In genomic region chr1:184052194-184052559, GRCh38 we compare ENCODE assay signal across 8 cellular contexts. TPM values are rescaled to one million over a fixed set of nuclear protein-coding genes. Genes with fewer than 3 reads are reported as not detected.
DNase-seq lines count a peak whose midpoint lies in the region; ATAC-seq and TF ChIP-seq lines count a peak whose summit lies in the region.

No MANE protein-coding gene starts in this region.

- peaks cover 30% of the 10 kb centered on the region for H3K79me2 ChIP-seq in Loucy (ENCODE audit: insufficient read depth, low read length)

- H3K27ac Mint-ChIP-seq in Caco-2 (ENCODE audit: unreplicated experiment) (peak overlapping the region; percentile 100), nephron (peak overlapping the region; percentile 97 to 99 (median 99))

- no peaks in the 10 kb centered on the region for H3K9me3 ChIP-seq in Caco-2
- no peaks in the 10 kb centered on the region for H3K9me3 ChIP-seq in Loucy (ENCODE audit: insufficient read depth, low read depth, low read length)
- H3K9me3 ChIP-seq in colonic mucosa, result no peaks in the 10 kb centered on the region

- H3K36me3 ChIP-seq in Caco-2 (ENCODE audit: control insufficient read depth, insufficient read depth, low read length) (no peaks in the 10 kb centered on the region), Loucy (ENCODE audit: insufficient read depth, low read length) (no peaks in the 10 kb centered on the region), colonic mucosa (no peaks in the 10 kb centered on the region)

- TF ChIP-seq CTCF in Caco-2 (IDR thresholded peaks at IDR 0.05; ENCODE audit: insufficient read depth in 1 of 2, low read depth in 1 of 2, low read length in 1 of 2, severe bottlenecking in 1 of 2, unreplicated experiment in 1 of 2) (no peak), Loucy (conservative IDR thresholded peaks at IDR 0.05; ENCODE audit: low read length) (no peak), colonic mucosa (IDR thresholded peaks at IDR 0.05) (no peak), nephron (IDR thresholded peaks at IDR 0.05; ENCODE audit: unreplicated experiment in 3 of 3) (no peak)

- peak overlapping the region; percentile 98 for H2AFZ ChIP-seq in Loucy (ENCODE audit: low read length)

- no peak for ATAC-seq in HG02623 (IDR thresholded peaks at IDR 0.05; ENCODE audit: unreplicated experiment)
- ATAC-seq in HG02588 (IDR thresholded peaks at IDR 0.05; ENCODE audit: unreplicated experiment), result no peak

- peaks cover 37% of the 10 kb centered on the region for H3K4me1 Mint-ChIP-seq in Caco-2 (ENCODE audit: low read depth, unreplicated experiment)
- peaks cover 40% of the 10 kb centered on the region for H3K4me1 Mint-ChIP-seq in nephron

- POLR2A ChIA-PET in Caco-2 (lab: Charles Lee), result interaction anchor here (0.7 to 2.3 kb wide), 3 partner anchors 28 to 416 kb away, joined by 3 to 19 read pairs (median 3); no protein-coding TSS in a partner anchor

- peak overlapping the region; percentile 83 for H3K9ac ChIP-seq in Loucy (ENCODE audit: low read depth, low read length, poor library complexity, severe bottlenecking)
- peak overlapping the region; percentile 66 to 70 for H3K9ac ChIP-seq in colonic mucosa (ENCODE audit: low read depth in 2 of 2, low read length in 2 of 2)

- H3K9me3 Mint-ChIP-seq in Caco-2 (ENCODE audit: unreplicated experiment) (no peaks in the 10 kb centered on the region), nephron (no peaks in the 10 kb centered on the region)

- peaks cover 39% of the 10 kb centered on the region for H3K36me3 Mint-ChIP-seq in Caco-2 (ENCODE audit: insufficient read depth, unreplicated experiment)
- H3K36me3 Mint-ChIP-seq in nephron (ENCODE audit: low read depth), result peaks cover 27% of the 10 kb centered on the region

- H3K4me1 ChIP-seq in Caco-2 (peaks cover 25% of the 10 kb centered on the region), Loucy (ENCODE audit: insufficient read depth, low read length, poor library complexity, severe bottlenecking) (peaks cover 32% of the 10 kb centered on the region), colonic mucosa (no peaks in the 10 kb centered on the region)

- DNase-seq in Caco-2 (no peak), colonic mucosa (no peak), COR-L47 (lab: John Stamatoyannopoulos, UW) (no peak)
- DNase-seq in activated CD4-positive, alpha-beta T cell treated with anti-CD3 and anti-CD28 coated beads for 1 hour, result no peak

- H3K4me3 ChIP-seq in Caco-2 (ENCODE audit: low read depth, low read length) (peak overlapping the region; percentile 86), Loucy (ENCODE audit: low read length, poor library complexity, severe bottlenecking) (peak overlapping the region; percentile 93), colonic mucosa (peak overlapping the region; percentile 89)

- H3K9me2 ChIP-seq in Loucy (replicated peaks; ENCODE audit: low read depth, low read length), result no peaks in the 10 kb centered on the region

- no peaks in the 10 kb centered on the region for H3F3A ChIP-seq in Loucy (ENCODE audit: low read depth)

- H3K27me3 Mint-ChIP-seq in Caco-2 (ENCODE audit: insufficient read depth, unreplicated experiment) (no peaks in the 10 kb centered on the region), nephron (ENCODE audit: low read depth) (peaks cover 2% of the 10 kb centered on the region)

- CTCF ChIA-PET in Caco-2 (lab: Charles Lee), result no interaction called here

- no TSS peak for BruUV-seq in Caco-2 (replicated peaks; lab: Mats Ljungman, UMichigan)

- H4K20me1 ChIP-seq in Loucy (ENCODE audit: insufficient read depth, low read length, poor library complexity, severe bottlenecking), result no peaks in the 10 kb centered on the region

- H3K27ac ChIP-seq in colonic mucosa, result peak overlapping the region; percentile 67

- intact Hi-C loops in Caco-2 (cut with micrococcal nuclease; ENCODE audit: unreplicated experiment) (loop anchor here (5.0 to 10.0 kb wide), 4 partner anchors 105 to 417 kb away; partner anchors contain the start of gene ARPC5), colonic mucosa (cut with DNase I) (no loop called here)

- H3K4me3 Mint-ChIP-seq in Caco-2 (ENCODE audit: unreplicated experiment) (peak overlapping the region; percentile 88), nephron (peak overlapping the region; percentile 96 to 99 (median 98))

- H3K4me2 ChIP-seq in Loucy (ENCODE audit: low read depth, low read length, poor library complexity, severe bottlenecking), result peak overlapping the region; percentile 85

- H3K27me3 ChIP-seq in Caco-2 (replicated peaks; ENCODE audit: control insufficient read depth, insufficient read depth, low read length) (no peaks in the 10 kb centered on the region), Loucy (ENCODE audit: insufficient read depth, low read length, poor library complexity, severe bottlenecking) (no peaks in the 10 kb centered on the region), colonic mucosa (no peaks in the 10 kb centered on the region)

RNA-seq across cellular contexts. Expression of gene TSEN15, which starts 0.6 kb away (rescaled TPM):
- total RNA-seq in Caco-2 (2022) (62.7 and 71.4 TPM in 2 replicates), colonic mucosa (10 to 100 TPM; 13.3 to 18.5 TPM)

RNA-seq across cellular contexts. Expression of gene COLGALT2, which starts 14.6 kb away (rescaled TPM):
- 10.5 and 10.6 TPM in 2 replicates for total RNA-seq in Caco-2 (2022)
- under 1 TPM; 0.32 to 0.40 TPM for total RNA-seq in colonic mucosa
